Comparison of ENCODE assay signal across 8 cellular contexts in the genomic region with DNA sequence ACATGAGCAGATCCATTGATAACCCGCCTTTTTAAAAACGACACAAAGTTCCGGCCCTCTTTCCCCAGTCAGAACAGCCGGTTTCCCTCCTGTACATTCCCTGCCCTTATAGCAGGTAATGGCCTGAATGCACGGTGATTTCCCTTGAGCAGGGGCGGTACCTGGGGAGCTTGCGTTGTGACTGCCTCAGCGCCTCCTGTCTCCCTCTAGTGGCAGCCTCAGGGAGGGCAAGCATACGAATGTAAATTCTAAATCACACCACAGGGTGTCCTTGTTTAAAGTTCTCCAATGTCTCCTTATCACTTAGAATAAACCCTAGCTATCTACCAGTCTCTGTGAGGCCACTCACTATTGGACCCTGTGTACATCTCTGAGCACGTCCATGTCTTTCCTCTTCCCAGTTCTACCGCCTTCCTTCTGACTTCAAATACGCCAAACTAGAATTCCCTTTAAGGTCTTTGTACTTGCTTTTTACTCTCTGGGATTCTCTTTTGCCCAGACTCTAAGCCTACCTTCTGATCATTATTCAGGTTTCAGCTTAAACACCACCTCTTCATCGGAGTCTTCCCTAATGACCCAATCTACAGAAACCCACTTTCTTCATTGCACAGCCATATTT. TPM values are rescaled to one million over a fixed set of nuclear protein-coding genes. Genes with fewer than 3 reads are reported as not detected.
A peak's percentile ranks its signal among the peaks of the same experiment; 100 is the strongest.
DNase-seq lines count a peak whose midpoint lies in the region; ATAC-seq lines count a peak whose summit lies in the region.

No MANE protein-coding gene starts in this region.

- no peaks in the 10 kb centered on the region for H3K36me3 Mint-ChIP-seq in activated naive CD4-positive, alpha-beta T cell treated with anti-CD3 and anti-CD28 coated beads for 36 hours (ENCODE audit: low read depth)

- H3K9me3 Mint-ChIP-seq in activated naive CD4-positive, alpha-beta T cell treated with anti-CD3 and anti-CD28 coated beads for 36 hours = no peaks in the 10 kb centered on the region

- CTCF ChIA-PET in activated naive CD4-positive, alpha-beta T cell treated with anti-CD3 and anti-CD28 coated beads for 36 hours (lab: Charles Lee) = interaction anchor here (0.7 to 2.4 kb wide), 20 partner anchors 9 to 534 kb away, joined by 3 to 22 read pairs (median 5); no protein-coding TSS in a partner anchor

- no peaks in the 10 kb centered on the region for H3K27me3 Mint-ChIP-seq in activated naive CD4-positive, alpha-beta T cell treated with anti-CD3 and anti-CD28 coated beads for 36 hours (ENCODE audit: low read depth)

- no peak overlapping the region for H3K27ac Mint-ChIP-seq in activated naive CD4-positive, alpha-beta T cell treated with anti-CD3 and anti-CD28 coated beads for 36 hours

- DNase-seq in GDM1 (lab: John Stamatoyannopoulos, UW) (peak; percentile 62), HuH-7.5 (ENCODE audit: low spot score) (peak; percentile 69), SKM-1 (lab: John Stamatoyannopoulos, UW; ENCODE audit: unreplicated experiment) (peak; percentile 66), iPS-NIHi7 (ENCODE audit: extremely low spot score) (peak; percentile 78), AG08395 (ENCODE audit: low spot score) (no peak)
- peak; percentile 90 for DNase-seq in activated naive CD4-positive, alpha-beta T cell treated with anti-CD3 and anti-CD28 coated beads for 36 hours
- peak; percentile 46 for DNase-seq in stimulated activated CD8-positive, alpha-beta memory T cell treated with anti-CD3 and anti-CD28 coated beads, Interleukin-15, amount 100 ng/mL, for 1 hour (ENCODE audit: low read depth)

- no peaks in the 10 kb centered on the region for H3K4me1 Mint-ChIP-seq in activated naive CD4-positive, alpha-beta T cell treated with anti-CD3 and anti-CD28 coated beads for 36 hours (ENCODE audit: low read depth)

- H3K4me3 Mint-ChIP-seq in activated naive CD4-positive, alpha-beta T cell treated with anti-CD3 and anti-CD28 coated beads for 36 hours = no peak overlapping the region

- intact Hi-C loops in activated naive CD4-positive, alpha-beta T cell treated with anti-CD3 and anti-CD28 coated beads for 36 hours (cut with micrococcal nuclease) = loop anchor here (1.0 to 5.0 kb wide), 7 partner anchors 24 to 890 kb away; no protein-coding TSS in a partner anchor

- ATAC-seq in GM21737 (IDR thresholded peaks at IDR 0.05; ENCODE audit: unreplicated experiment) = peak; percentile 99

RNA-seq across cellular contexts. Expression of a gene that starts 18.4 kb away (rescaled TPM):
- not detected for total RNA-seq in activated naive CD4-positive, alpha-beta T cell treated with anti-CD3 and anti-CD28 coated beads for 36 hours
